In the genomic region with DNA sequence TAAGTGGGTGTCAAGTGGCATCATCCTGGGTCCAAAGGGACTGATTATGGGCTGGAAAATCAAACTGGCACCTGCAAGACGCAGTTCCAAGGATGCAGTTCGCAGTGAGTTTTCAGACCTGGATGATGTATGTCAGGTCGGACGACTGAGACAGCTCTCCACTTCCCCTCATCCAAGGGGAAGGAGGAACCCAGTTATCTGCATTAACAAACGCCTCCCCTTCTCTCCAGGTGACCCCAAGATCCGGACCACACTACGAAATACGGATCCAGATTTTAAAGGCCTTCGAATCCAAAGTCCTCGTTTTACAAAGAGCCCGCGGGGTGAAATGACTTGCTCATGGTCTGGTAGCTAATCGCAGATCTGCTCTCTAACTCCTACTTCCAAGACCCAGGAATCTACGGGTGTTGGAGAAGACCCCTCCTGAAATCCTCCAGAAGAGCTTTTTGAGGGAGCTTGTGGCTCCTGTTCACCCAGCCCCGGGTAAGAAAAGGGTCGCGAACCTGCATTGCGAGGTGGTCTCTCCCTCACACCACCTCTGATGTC, we compare ENCODE assay signal across 8 cellular contexts. TPM values are rescaled to one million over a fixed set of nuclear protein-coding genes. Genes with fewer than 3 reads are reported as not detected.
DNase-seq lines count a peak whose midpoint lies in the region; ATAC-seq and TF ChIP-seq lines count a peak whose summit lies in the region.

No MANE protein-coding gene starts in this region.

- H3K27ac ChIP-seq in IMR-90 (ENCODE audit: insufficient read depth, low read length), result no peak overlapping the region

- peak; percentile 16 for ATAC-seq in IMR-90 (ENCODE audit: low read depth)

- H3K9me1 ChIP-seq in IMR-90 (ENCODE audit: insufficient read depth, low read length), result no peaks in the 10 kb centered on the region

- no peak for DNase-seq in activated CD4-positive, alpha-beta T cell treated with anti-CD3 and anti-CD28 coated beads, Interleukin-2, amount 10 ng/mL, durations not matched to agents 7 days and 5 days
- no peak for DNase-seq in activated CD4-positive, alpha-beta T cell treated with anti-CD3 and anti-CD28 coated beads, Interleukin-2, amount 50 U/mL, for 1 hour
- DNase-seq in IMR-90, result peak; percentile 20
- DNase-seq in activated T-helper 2 cell treated with anti-CD3 and anti-CD28 coated beads, Interferon-gamma antibody, Interleukin-2, Interleukin-4, amounts not matched to agents 10 μg/mL and 5 μg/mL and 100 μg/mL, durations not matched to agents 14 hours and 24 hours and 36 hours (ENCODE audit: low spot score), result no peak
- no peak for DNase-seq in immature natural killer cell
- peak; percentile 6 for DNase-seq in superior temporal gyrus (ENCODE audit: extremely low spot score)
- no peak for DNase-seq in NCI-H446 treated with DMSO at 0.1 percent for 48 hours (lab: John Stamatoyannopoulos, UW)
- DNase-seq in activated CD8-positive, alpha-beta memory T cell treated with anti-CD3 and anti-CD28 coated beads for 24 hours, result no peak

- no peaks in the 10 kb centered on the region for H3K9me3 ChIP-seq in IMR-90 (ENCODE audit: control insufficient read depth, insufficient read depth, low read length)

- H2BK120ac ChIP-seq in IMR-90 (ENCODE audit: low read depth, low read length), result no peak overlapping the region

- no CpG with 5 or more reads among the region's 18 CpGs for WGBS in IMR-90 (ENCODE audit: extremely low coverage in 2 of 2, insufficient read length in 1 of 2), 2 experiments

- H2BK5ac ChIP-seq in IMR-90 (ENCODE audit: low read depth, low read length, poor library complexity, severe bottlenecking), result no peak overlapping the region

- H3K36me3 ChIP-seq in IMR-90 (ENCODE audit: control insufficient read depth, insufficient read depth, low read length), result no peaks in the 10 kb centered on the region

- H3K4ac ChIP-seq in IMR-90 (ENCODE audit: low read depth, low read length), result no peak overlapping the region

- H3K4me1 Mint-ChIP-seq in activated CD4-positive, alpha-beta T cell treated with anti-CD3 and anti-CD28 coated beads, Interleukin-2, amount 10 ng/mL, durations not matched to agents 7 days and 5 days, result peaks cover 34% of the 10 kb centered on the region
- peaks cover 33% of the 10 kb centered on the region for H3K4me1 Mint-ChIP-seq in activated T-helper 2 cell treated with anti-CD3 and anti-CD28 coated beads, Interferon-gamma antibody, Interleukin-2, Interleukin-4, amounts not matched to agents 10 μg/mL and 5 μg/mL and 100 μg/mL, durations not matched to agents 14 hours and 24 hours and 36 hours (ENCODE audit: low read depth)
- peaks cover 41 to 45% of the 10 kb centered on the region in 2 donors for H3K4me1 Mint-ChIP-seq in immature natural killer cell

- no peak for TF ChIP-seq CTCF in IMR-90 (conservative IDR thresholded peaks at IDR 0.05; ENCODE audit: low read depth, low read length)

- dilution Hi-C loops in IMR-90 (cut with HindIII; ENCODE audit: low sequenced_read_pairs, unreplicated experiment), result no loop called here

- 0 out of 2 replicates have a peak overlapping the region, but pooled peaks have one; percentile 41 for H3K9ac ChIP-seq in IMR-90 (ENCODE audit: low read depth, low read length)

- peak overlapping the region; percentile 71 for H3K4me3 ChIP-seq in IMR-90 (ENCODE audit: insufficient read depth, low read depth, low read length)

- no peak overlapping the region for H4K8ac ChIP-seq in IMR-90 (ENCODE audit: low read depth in 2 of 2, low read length in 2 of 2)

- H3K79me1 ChIP-seq in IMR-90 (ENCODE audit: low read depth in 1 of 2, low read length in 2 of 2), result peaks cover 8 to 10% of the 10 kb centered on the region in 2 experiments; a peak in 3 of 4 replicates

- no TSS peak for BruUV-seq in IMR-90 (replicated peaks; lab: Mats Ljungman, UMichigan)

- no peak overlapping the region for H3K18ac ChIP-seq in IMR-90 (ENCODE audit: low read depth, low read length)

- H3K27ac Mint-ChIP-seq in activated CD4-positive, alpha-beta T cell treated with anti-CD3 and anti-CD28 coated beads, Interleukin-2, amount 10 ng/mL, durations not matched to agents 7 days and 5 days, result peak overlapping the region; percentile 87
- H3K27ac Mint-ChIP-seq in activated T-helper 2 cell treated with anti-CD3 and anti-CD28 coated beads, Interferon-gamma antibody, Interleukin-2, Interleukin-4, amounts not matched to agents 10 μg/mL and 5 μg/mL and 100 μg/mL, durations not matched to agents 14 hours and 24 hours and 36 hours, result peak overlapping the region; percentile 40
- H3K27ac Mint-ChIP-seq in immature natural killer cell, result peak overlapping the region; percentile 64 to 94 (median 79)

- H3K4me2 ChIP-seq in IMR-90 (ENCODE audit: low read depth, low read length), result peak overlapping the region; percentile 84

- no peak for TF ChIP-seq RAD21 in IMR-90 (IDR thresholded peaks at IDR 0.05; ENCODE audit: low read length)

- peaks cover 20% of the 10 kb centered on the region for H3K36me3 Mint-ChIP-seq in activated CD4-positive, alpha-beta T cell treated with anti-CD3 and anti-CD28 coated beads, Interleukin-2, amount 10 ng/mL, durations not matched to agents 7 days and 5 days (ENCODE audit: low read depth)
- H3K36me3 Mint-ChIP-seq in activated T-helper 2 cell treated with anti-CD3 and anti-CD28 coated beads, Interferon-gamma antibody, Interleukin-2, Interleukin-4, amounts not matched to agents 10 μg/mL and 5 μg/mL and 100 μg/mL, durations not matched to agents 14 hours and 24 hours and 36 hours (ENCODE audit: low read depth), result peaks cover 6% of the 10 kb centered on the region
- no peaks in the 10 kb centered on the region for H3K36me3 Mint-ChIP-seq in immature natural killer cell

- no peak overlapping the region for H2BK20ac ChIP-seq in IMR-90 (ENCODE audit: low read depth, low read length)

- peak overlapping the region; percentile 15 for H2AK9ac ChIP-seq in IMR-90 (replicated peaks; ENCODE audit: low read depth, low read length, poor library complexity)

- CTCF ChIA-PET in activated CD4-positive, alpha-beta T cell treated with anti-CD3 and anti-CD28 coated beads, Interleukin-2, amount 10 ng/mL, durations not matched to agents 7 days and 5 days (lab: Charles Lee), result interaction anchor here (0.7 to 1.6 kb wide), 2 partner anchors 41 to 442 kb away, joined by 3 to 4 read pairs; partner anchors contain the start of gene ESR2
- CTCF ChIA-PET in IMR-90 (lab: Yijun Ruan, JAX), result interaction anchor here (0.7 to 1.0 kb wide), 2 partner anchors 17 to 310 kb away, joined by 3 read pairs; no protein-coding TSS in a partner anchor

- peak overlapping the region; percentile 21; the same call in 1 of the 2 replicates for H3K56ac ChIP-seq in IMR-90 (ENCODE audit: extremely low read depth, insufficient read depth, low read length)

- no peak overlapping the region for H2BK15ac ChIP-seq in IMR-90 (ENCODE audit: low read depth, low read length)

- no peaks in the 10 kb centered on the region for H4K20me1 ChIP-seq in IMR-90 (ENCODE audit: insufficient read depth, low read length)

- H3K9me3 Mint-ChIP-seq in activated CD4-positive, alpha-beta T cell treated with anti-CD3 and anti-CD28 coated beads, Interleukin-2, amount 10 ng/mL, durations not matched to agents 7 days and 5 days, result no peaks in the 10 kb centered on the region
- H3K9me3 Mint-ChIP-seq in activated T-helper 2 cell treated with anti-CD3 and anti-CD28 coated beads, Interferon-gamma antibody, Interleukin-2, Interleukin-4, amounts not matched to agents 10 μg/mL and 5 μg/mL and 100 μg/mL, durations not matched to agents 14 hours and 24 hours and 36 hours, result no peaks in the 10 kb centered on the region
- H3K9me3 Mint-ChIP-seq in immature natural killer cell, result no peaks in the 10 kb centered on the region

- H3K4me3 Mint-ChIP-seq in activated CD4-positive, alpha-beta T cell treated with anti-CD3 and anti-CD28 coated beads, Interleukin-2, amount 10 ng/mL, durations not matched to agents 7 days and 5 days, result peak overlapping the region; percentile 99
- H3K4me3 Mint-ChIP-seq in activated T-helper 2 cell treated with anti-CD3 and anti-CD28 coated beads, Interferon-gamma antibody, Interleukin-2, Interleukin-4, amounts not matched to agents 10 μg/mL and 5 μg/mL and 100 μg/mL, durations not matched to agents 14 hours and 24 hours and 36 hours (ENCODE audit: low read depth), result peak overlapping the region; percentile 84
- peak overlapping the region; percentile 85 to 100 (median 99) for H3K4me3 Mint-ChIP-seq in immature natural killer cell

- H3K23ac ChIP-seq in IMR-90 (ENCODE audit: low read depth, low read length), result peak overlapping the region; percentile 88

- intact Hi-C loops in IMR-90 (cut with micrococcal nuclease), result loop anchor here (2.0 to 10.0 kb wide), 3 partner anchors 44 to 142 kb away; no protein-coding TSS in a partner anchor
- intact Hi-C loops in activated T-helper 2 cell treated with anti-CD3 and anti-CD28 coated beads, Interferon-gamma antibody, Interleukin-2, Interleukin-4, amounts not matched to agents 10 μg/mL and 5 μg/mL and 100 μg/mL, durations not matched to agents 14 hours and 24 hours and 36 hours (cut with micrococcal nuclease), result loop anchor here (5.0 to 10.0 kb wide), 7 partner anchors 52 to 652 kb away; partner anchors contain the start of genes PPP2R5E, SGPP1, ZBTB1 and ZBTB25

- H4K5ac ChIP-seq in IMR-90 (ENCODE audit: low read depth, low read length), result no peak overlapping the region

- peak overlapping the region; percentile 95 for H2AFZ ChIP-seq in IMR-90 (replicated peaks; ENCODE audit: low read length, poor library complexity)

- peaks cover 3% of the 10 kb centered on the region for H3K27me3 Mint-ChIP-seq in activated CD4-positive, alpha-beta T cell treated with anti-CD3 and anti-CD28 coated beads, Interleukin-2, amount 10 ng/mL, durations not matched to agents 7 days and 5 days
- H3K27me3 Mint-ChIP-seq in activated T-helper 2 cell treated with anti-CD3 and anti-CD28 coated beads, Interferon-gamma antibody, Interleukin-2, Interleukin-4, amounts not matched to agents 10 μg/mL and 5 μg/mL and 100 μg/mL, durations not matched to agents 14 hours and 24 hours and 36 hours (ENCODE audit: low read depth), result peaks cover 43% of the 10 kb centered on the region
- H3K27me3 Mint-ChIP-seq in immature natural killer cell (ENCODE audit: low read depth in 3 of 3), result peaks cover 4 to 11% (median 5%) of the 10 kb centered on the region in 3 donors

- POLR2A ChIA-PET in activated CD4-positive, alpha-beta T cell treated with anti-CD3 and anti-CD28 coated beads, Interleukin-2, amount 10 ng/mL, durations not matched to agents 7 days and 5 days (lab: Charles Lee), result no interaction called here
- POLR2A ChIA-PET in IMR-90 (lab: Charles Lee; ENCODE audit: unreplicated experiment), result no interaction called here

- no peak overlapping the region for H2AK5ac ChIP-seq in IMR-90 (ENCODE audit: low read depth, low read length)

- no peak overlapping the region for H3K14ac ChIP-seq in IMR-90 (replicated peaks; ENCODE audit: low read depth, low read length)

- H4K91ac ChIP-seq in IMR-90 (ENCODE audit: insufficient read depth, low read depth, low read length), result no peak overlapping the region

- H3K27me3 ChIP-seq in IMR-90 (ENCODE audit: control insufficient read depth, insufficient read depth, low read length), result peaks cover 3% of the 10 kb centered on the region

- H3K4me1 ChIP-seq in IMR-90 (ENCODE audit: control insufficient read depth, insufficient read depth, low read length), result no peaks in the 10 kb centered on the region

- in situ Hi-C loops in IMR-90 (cut with MboI; ENCODE audit: low sequenced_read_pairs), result no loop called here

- TF ChIP-seq POLR2A in IMR-90 (IDR thresholded peaks at IDR 0.05; ENCODE audit: low read depth, low read length), result no peak

RNA-seq across cellular contexts. Expression of gene SYNE2, which starts 0.5 kb away (rescaled TPM):
- 100 to 1,000 TPM; 192 to 218 TPM for total RNA-seq in activated CD4-positive, alpha-beta T cell treated with anti-CD3 and anti-CD28 coated beads, Interleukin-2, amount 10 ng/mL, durations not matched to agents 7 days and 5 days
- 18.6 and 28.9 TPM in 2 replicates for total RNA-seq in IMR-90 (2012; rRNA removed)
- polyA plus RNA-seq in IMR-90 (2012; rRNA removed) (5.2 and 5.8 TPM in 2 replicates), immature natural killer cell (100 to 1,000 TPM in 1 of 3 donors, 10 to 100 TPM in 2; 14.0 to 116 (median 20.0) TPM)
- polyA plus RNA-seq in IMR-90 (2012; cell fraction: cytosol; rRNA removed), result 3.9 and 4.1 TPM in 2 replicates
- 10.4 and 11.6 TPM in 2 replicates for polyA plus RNA-seq in IMR-90 (2012; cell fraction: nucleus; rRNA removed; ENCODE audit: low replicate concordance)
- 15.2 and 16.1 TPM in 2 replicates for total RNA-seq in activated T-helper 2 cell treated with anti-CD3 and anti-CD28 coated beads, Interferon-gamma antibody, Interleukin-2, Interleukin-4, amounts not matched to agents 10 μg/mL and 5 μg/mL and 100 μg/mL, durations not matched to agents 14 hours and 24 hours and 36 hours

Comparison
In these comparisons a context has a peak if more than half of its experiments do, and no peak if none do; other contexts are left out.
1. DNase-seq: peak in IMR-90 (single experiment) and superior temporal gyrus (single experiment); none in activated CD4-positive, alpha-beta T cell treated with anti-CD3 and anti-CD28 coated beads, Interleukin-2, amount 10 ng/mL, durations not matched to agents 7 days and 5 days (single experiment), activated CD4-positive, alpha-beta T cell treated with anti-CD3 and anti-CD28 coated beads, Interleukin-2, amount 50 U/mL, for 1 hour (single experiment), activated T-helper 2 cell treated with anti-CD3 and anti-CD28 coated beads, Interferon-gamma antibody, Interleukin-2, Interleukin-4, amounts not matched to agents 10 μg/mL and 5 μg/mL and 100 μg/mL, durations not matched to agents 14 hours and 24 hours and 36 hours (single experiment), immature natural killer cell (0 of 3), NCI-H446 treated with DMSO at 0.1 percent for 48 hours (single experiment) and activated CD8-positive, alpha-beta memory T cell treated with anti-CD3 and anti-CD28 coated beads for 24 hours (single experiment).
2. Peak in every context shown above with its lines, with median percentiles within 50 percentile points of each other: H3K27ac Mint-ChIP-seq and H3K4me3 Mint-ChIP-seq.